Comparison of ENCODE assay signal across 11 cellular contexts in genomic region chr2:9637330-9637729, GRCh38. TPM values are rescaled to one million over a fixed set of nuclear protein-coding genes. Genes with fewer than 3 reads are reported as not detected.
A peak's percentile ranks its signal among the peaks of the same experiment; 100 is the strongest.
DNase-seq lines count a peak whose midpoint lies in the region; ATAC-seq, FAIRE-seq and TF ChIP-seq lines count a peak whose summit lies in the region.
"Had no signal": no experiment of that assay in that cellular context is flagged by ENCODE, and none has a peak within 500 bp of the region (broad histone marks: within the 10 kb centered on the region; RNA-seq: fewer than 3 reads in every experiment).

No MANE protein-coding gene starts in this region.

- no peak overlapping the region for H2AFZ ChIP-seq in K562 (ENCODE audit: low read depth, low read length)

- peak; percentile 39 for DNase-seq in AG20443 (ENCODE audit: low spot score)
- DNase-seq in HTR-8/SVneo (ENCODE audit: insufficient read length, low spot score): peak; percentile 64
- no peak for DNase-seq in K562 (ENCODE audit: extremely low read depth in 1 of 4, low spot score in 3 of 4)
- peak; percentile 25 to 76 for DNase-seq in lung microvascular endothelial cell (ENCODE audit: low read depth in 2 of 2)
- DNase-seq in SHP77 (lab: John Stamatoyannopoulos, UW): no peak
- DNase-seq in DMS79 (lab: John Stamatoyannopoulos, UW): no peak
- no peak for DNase-seq in omental fat pad (ENCODE audit: low spot score)
- no peak for DNase-seq in ascending aorta (ENCODE audit: low spot score in 2 of 2)
- DNase-seq: Caco-2, left ventricle myocardium inferior, NCI-H187 treated with DMSO at 0.1 percent for 48 hours had no signal

- CTCF ChIA-PET in K562 (lab: Yijun Ruan, JAX; ENCODE audit: low intra/inter-chr PET ratio): no interaction called here

- ATAC-seq in K562: no peak
- no peak for ATAC-seq in omental fat pad (ENCODE audit: low FRiP score)

- H3K9me3 ChIP-seq in K562 (replicated peaks; ENCODE audit: control insufficient read depth, insufficient read depth, low read depth, low read length) (no peaks in the 10 kb centered on the region), ascending aorta (no peaks in the 10 kb centered on the region)
- H3K9me3 ChIP-seq: Caco-2, left ventricle myocardium inferior had no signal

- H3K27ac ChIP-seq in K562 (ENCODE audit: extremely low read depth, low read depth, low read length) (no peak overlapping the region), ascending aorta (no peak overlapping the region)

- H3K9ac ChIP-seq in K562 (ENCODE audit: insufficient read depth in 1 of 2, low read depth in 2 of 2, low read length in 2 of 2): peak overlapping the region in 1 of 2 experiments; percentile 32; a peak in 1 of 4 replicates

- no peak for FAIRE-seq in HTR-8/SVneo (lab: Jason Lieb, UNC)
- FAIRE-seq in K562 (lab: Jason Lieb, UNC): no peak

- no peaks in the 10 kb centered on the region for H3K79me2 ChIP-seq in K562 (ENCODE audit: control insufficient read depth, insufficient read depth, low read length)

- no peaks in the 10 kb centered on the region for H3K9me1 ChIP-seq in K562 (ENCODE audit: control insufficient read depth, insufficient read depth, low read length)

- H4K20me1 ChIP-seq in K562 (replicated peaks; ENCODE audit: control insufficient read depth, insufficient read depth, low read length): no peaks in the 10 kb centered on the region

- H3K4me3 ChIP-seq in K562 (no peak overlapping the region), ascending aorta (no peak overlapping the region)
- H3K4me3 ChIP-seq: left ventricle myocardium inferior had no signal

- H3K36me3 ChIP-seq in K562 (ENCODE audit: control insufficient read depth, insufficient read depth, low read length) (no peaks in the 10 kb centered on the region), ascending aorta (no peaks in the 10 kb centered on the region)
- H3K36me3 ChIP-seq: left ventricle myocardium inferior had no signal

- no peak for TF ChIP-seq EP300 in K562 (IDR thresholded peaks at IDR 0.05; ENCODE audit: low read length)

- TF ChIP-seq CTCF in K562 (IDR thresholded peaks at IDR 0.05 in 2 of 3, conservative IDR thresholded peaks at IDR 0.05 in 1 of 3; ENCODE audit: insufficient read depth in 2 of 3, low read depth in 1 of 3, low read length in 3 of 3) (no peak), omental fat pad (IDR thresholded peaks at IDR 0.05) (no peak), ascending aorta (IDR thresholded peaks at IDR 0.05) (no peak)

- WGBS in K562 (ENCODE audit: insufficient coverage, low coverage, missing lambda C conversion rate): 3% methylated on average over 2 of the region's 2 CpGs

- POLR2A ChIA-PET in K562 (lab: Yijun Ruan, JAX): interaction anchor here (0.6 to 3.7 kb wide), 5 partner anchors 9 to 55 kb away, joined by 3 to 17 read pairs (median 3); no protein-coding TSS in a partner anchor

- H3K27me3 ChIP-seq in K562 (ENCODE audit: control insufficient read depth in 2 of 2, insufficient read depth in 2 of 2, low read length in 2 of 2): 0 out of 5 replicates have a peak, but pooled peaks cover 0 to 6% of the 10 kb centered on the region in 2 experiments
- no peaks in the 10 kb centered on the region for H3K27me3 ChIP-seq in ascending aorta

- in situ Hi-C loops in K562 (cut with MboI): no loop called here

- BruUV-seq in K562 (replicated peaks; lab: Mats Ljungman, UMichigan): no TSS peak

- TF ChIP-seq POLR2A in K562 (conservative IDR thresholded peaks at IDR 0.05): no peak

- H3K4me2 ChIP-seq in K562 (ENCODE audit: insufficient read depth, low read length): no peak overlapping the region; the same call in 1 of the 2 replicates

- H3K4me1 ChIP-seq in K562 (replicated peaks in 1 of 2; ENCODE audit: control insufficient read depth in 2 of 2, insufficient read depth in 2 of 2, low read length in 2 of 2): peaks cover 28 to 38% of the 10 kb centered on the region in 2 experiments; a peak in 4 of 5 replicates
- no peaks in the 10 kb centered on the region for H3K4me1 ChIP-seq in ascending aorta

- TF ChIP-seq RAD21 in K562 (CRISPR knock-in tag; conservative IDR thresholded peaks at IDR 0.05 in 1 of 2, IDR thresholded peaks at IDR 0.05 in 1 of 2): no peak

- intact Hi-C loops in K562 (cut with micrococcal nuclease) (loop anchor here (5.0 to 10.0 kb wide), 2 partner anchors 50 to 127 kb away; no protein-coding TSS in a partner anchor), ascending aorta (cut with DNase I) (loop anchor here (10.0 kb wide), 1 partner anchor 407 kb away; the partner anchor contains the start of gene KLF11)

TF ChIP-seq in K562, 482 proteins besides CTCF, POLR2A, EP300 and RAD21:
- no peak for TF ChIP-seq ZNF445 (CRISPR knock-in tag; IDR thresholded peaks at IDR 0.05; ENCODE audit: low read depth)
- TF ChIP-seq HMBOX1 (IDR thresholded peaks at IDR 0.05): no peak
- TF ChIP-seq SRSF1 (IDR thresholded peaks at IDR 0.05; ENCODE audit: low read depth, low read length): no peak
- peak; percentile 85 for TF ChIP-seq FOSL1 (tag; conservative IDR thresholded peaks at IDR 0.05)
- TF ChIP-seq TEAD4 (IDR thresholded peaks at IDR 0.05; ENCODE audit: low read length): 0 out of 2 replicates have a peak, but pooled peaks have one; percentile 33
- no peak for TF ChIP-seq TEAD4 (CRISPR knock-in tag; IDR thresholded peaks at IDR 0.05; ENCODE audit: borderline replicate concordance)
- TF ChIP-seq SMARCE1 (IDR thresholded peaks at IDR 0.05): 0 out of 2 replicates have a peak, but pooled peaks have one; percentile 21
- peak; percentile 84 for TF ChIP-seq ATF3 (IDR thresholded peaks at IDR 0.05)
- TF ChIP-seq ATF3 (CRISPR knock-in tag; conservative IDR thresholded peaks at IDR 0.05): no peak
- TF ChIP-seq JUND (IDR thresholded peaks at IDR 0.05; ENCODE audit: borderline replicate concordance, low read depth, low read length): peak; percentile 74
- peak; percentile 79 for TF ChIP-seq JUND (tag; IDR thresholded peaks at IDR 0.05; ENCODE audit: borderline replicate concordance, low read depth, low read length)
- no peak for TF ChIP-seq MXD1 (CRISPR knock-in tag; IDR thresholded peaks at IDR 0.05; ENCODE audit: borderline replicate concordance, poor library complexity, severe bottlenecking)
- peak; percentile 66 for TF ChIP-seq SOX6 (IDR thresholded peaks at IDR 0.05)

RNA-seq across cellular contexts. Expression of gene YWHAQ, which starts 6.5 kb away (rescaled TPM):
- total RNA-seq in K562 (2011; cell fraction: chromatin; rRNA removed; ENCODE audit: low replicate concordance): 25.2 and 50.9 TPM in 2 replicates
- total RNA-seq in K562 (2011; cell fraction: nucleolus; rRNA removed): 29.5 and 31.5 TPM in 2 replicates
- total RNA-seq in K562 (2011; cell fraction: nucleoplasm; rRNA removed): 48.2 and 73.2 TPM in 2 replicates
- total RNA-seq in K562 (2014; rRNA removed): 97.7 and 108 TPM in 2 replicates
- 276 and 301 TPM in 2 replicates for total RNA-seq in K562 (2014; rRNA removed; fragmentation: Illumina TruSeq; extraction: Trizol)
- 191 and 203 TPM in 2 replicates for total RNA-seq in K562 (2015; rRNA removed; fragmentation: Illumina TruSeq; extraction: Trizol)
- total RNA-seq in K562 (2021): 263 and 267 TPM in 2 replicates
- 245 and 359 TPM in 2 replicates for polyA plus RNA-seq in K562 (2011; rRNA removed)
- polyA plus RNA-seq in K562 (2011; cell fraction: cytosol; rRNA removed): 102 and 143 TPM in 2 replicates
- polyA plus RNA-seq in K562 (2011; cell fraction: nucleus; rRNA removed): 48.6 and 76.4 TPM in 2 replicates
- polyA plus RNA-seq in K562 (2012): 186 and 231 TPM in 2 replicates
- 218 and 243 TPM in 2 replicates for polyA plus RNA-seq in K562 (2014; fragmentation: Illumina TruSeq; extraction: Trizol)
- polyA plus RNA-seq in K562 (2014; fragmentation: Nextera tagmentation; extraction: Ambion mirVana): 10 to 100 TPM; 63.1 to 79.2 TPM
- polyA plus RNA-seq in K562 (2014; rRNA removed): 151 and 178 TPM in 2 replicates
- polyA minus RNA-seq in K562 (2011; rRNA and poly(A)+ RNA removed): 327 and 372 TPM in 2 replicates
- 162 and 201 TPM in 2 replicates for polyA minus RNA-seq in K562 (2011; cell fraction: cytosol; rRNA and poly(A)+ RNA removed)
- 20.7 and 42.0 TPM in 2 replicates for polyA minus RNA-seq in K562 (2011; cell fraction: nucleus; rRNA and poly(A)+ RNA removed)
- total RNA-seq in lung microvascular endothelial cell: 152 and 217 TPM in 2 replicates
- total RNA-seq in omental fat pad: 100 to 1,000 TPM; 160 to 222 (median 168) TPM
- 172 TPM for total RNA-seq in ascending aorta

Comparison
In these comparisons a context has a peak if more than half of its experiments do, and no peak if none do; other contexts are left out.
1. DNase-seq: peak in AG20443 (single experiment), HTR-8/SVneo (single experiment) and lung microvascular endothelial cell (2 of 2); none in K562 (0 of 4), SHP77 (0 of 2), DMS79 (single experiment), omental fat pad (single experiment) and ascending aorta (0 of 2).